Comparison of ENCODE assay signal across 8 cellular contexts in genomic region chr4:170853422-170854021, GRCh38.
DNase-seq lines count a peak whose midpoint lies in the region; ATAC-seq lines count a peak whose summit lies in the region.

No MANE protein-coding gene starts in this region.

- POLR2A ChIA-PET in activated CD4-positive, alpha-beta T cell treated with anti-CD3 and anti-CD28 coated beads for 36 hours (lab: Charles Lee): no interaction called here

- no peak overlapping the region for H3K27ac ChIP-seq in SK-N-MC

- no peak for ATAC-seq in activated CD4-positive, alpha-beta T cell treated with anti-CD3 and anti-CD28 coated beads for 36 hours
- ATAC-seq in GM21360 (IDR thresholded peaks at IDR 0.05; ENCODE audit: unreplicated experiment): peak; percentile 87
- ATAC-seq in HG03520 (IDR thresholded peaks at IDR 0.05; ENCODE audit: unreplicated experiment): peak; percentile 62

- H3K9me3 ChIP-seq in SK-N-MC (ENCODE audit: low read depth, low read length): no peaks in the 10 kb centered on the region

- no peaks in the 10 kb centered on the region for H3K36me3 ChIP-seq in SK-N-MC (ENCODE audit: insufficient read depth, low read length)

- no peaks in the 10 kb centered on the region for H3K27me3 Mint-ChIP-seq in activated CD4-positive, alpha-beta T cell treated with anti-CD3 and anti-CD28 coated beads for 36 hours

- H3K4me3 ChIP-seq in SK-N-MC: no peak overlapping the region

- intact Hi-C loops in activated CD4-positive, alpha-beta T cell treated with anti-CD3 and anti-CD28 coated beads for 36 hours (cut with DNase I, micrococcal nuclease): loop anchor here (1.0 to 2.0 kb wide), 4 partner anchors 594 to 715 kb away; no protein-coding TSS in a partner anchor

- CTCF ChIA-PET in activated CD4-positive, alpha-beta T cell treated with anti-CD3 and anti-CD28 coated beads for 36 hours (lab: Charles Lee): no interaction called here

- no peak overlapping the region for H3K4me3 Mint-ChIP-seq in activated CD4-positive, alpha-beta T cell treated with anti-CD3 and anti-CD28 coated beads for 36 hours

- no peaks in the 10 kb centered on the region for H3K4me1 Mint-ChIP-seq in activated CD4-positive, alpha-beta T cell treated with anti-CD3 and anti-CD28 coated beads for 36 hours

- peaks cover 6% of the 10 kb centered on the region for H3K9me3 Mint-ChIP-seq in activated CD4-positive, alpha-beta T cell treated with anti-CD3 and anti-CD28 coated beads for 36 hours (ENCODE audit: low read depth)

- peak; percentile 54 for DNase-seq in activated CD4-positive, alpha-beta T cell treated with anti-CD3 and anti-CD28 coated beads for 36 hours
- no peak for DNase-seq in activated CD4-positive, alpha-beta T cell treated with anti-CD3 and anti-CD28 coated beads, Interleukin-2, amount 50 U/mL, for 4 hours
- DNase-seq in SK-N-MC (ENCODE audit: low read depth, low spot score): peak; percentile 12
- peak; percentile 6 for DNase-seq in fibroblast of the conjunctiva (ENCODE audit: low read depth)
- DNase-seq in putamen (ENCODE audit: low spot score): peak; percentile 3
- no peak for DNase-seq in activated gamma-delta T cell (lab: John Stamatoyannopoulos, UW)

- no peak overlapping the region for H3K27ac Mint-ChIP-seq in activated CD4-positive, alpha-beta T cell treated with anti-CD3 and anti-CD28 coated beads for 36 hours

- H3K36me3 Mint-ChIP-seq in activated CD4-positive, alpha-beta T cell treated with anti-CD3 and anti-CD28 coated beads for 36 hours (ENCODE audit: low read depth): no peaks in the 10 kb centered on the region

- H3K9ac ChIP-seq in SK-N-MC (ENCODE audit: insufficient read length): no peak overlapping the region

Comparison
In these comparisons a context has a peak if more than half of its experiments do, and no peak if none do; other contexts are left out.
1. DNase-seq: peak in activated CD4-positive, alpha-beta T cell treated with anti-CD3 and anti-CD28 coated beads for 36 hours (single experiment), SK-N-MC (single experiment), fibroblast of the conjunctiva (single experiment) and putamen (single experiment); none in activated CD4-positive, alpha-beta T cell treated with anti-CD3 and anti-CD28 coated beads, Interleukin-2, amount 50 U/mL, for 4 hours (0 of 2) and activated gamma-delta T cell (single experiment).